3 cellular contexts compared by ENCODE assay signal in the genomic region with DNA sequence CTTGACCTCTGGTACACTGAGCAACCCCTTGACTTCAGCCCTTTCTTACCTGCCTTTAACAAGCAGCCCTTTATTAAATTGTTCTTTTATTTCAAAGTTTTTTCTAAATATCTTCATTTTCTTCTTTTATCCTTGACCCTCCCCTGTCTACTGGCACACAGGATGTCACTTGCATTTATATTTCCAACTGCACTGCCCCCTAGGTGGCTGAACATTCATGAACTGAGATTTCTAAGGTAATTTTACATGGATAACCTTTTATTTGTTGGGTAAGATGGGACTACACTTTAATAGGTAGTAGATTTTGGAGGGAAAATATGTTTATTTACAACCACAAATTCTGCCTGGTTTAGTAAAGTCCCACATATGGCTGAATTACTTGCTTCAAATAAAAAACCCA.
TF ChIP-seq lines count a peak whose summit lies in the region.

No MANE protein-coding gene starts in this region.

TF ChIP-seq in SK-N-SH, 30 proteins besides CTCF, POLR2A, EP300 and RAD21:
- TF ChIP-seq CHD2 (IDR thresholded peaks at IDR 0.05; ENCODE audit: low read length, partially characterized antibody) = no peak
- TF ChIP-seq TCF12 (IDR thresholded peaks at IDR 0.05) = no peak
- no peak for TF ChIP-seq RCOR1 (IDR thresholded peaks at IDR 0.05; ENCODE audit: low read length)
- TF ChIP-seq, protein P1, sequence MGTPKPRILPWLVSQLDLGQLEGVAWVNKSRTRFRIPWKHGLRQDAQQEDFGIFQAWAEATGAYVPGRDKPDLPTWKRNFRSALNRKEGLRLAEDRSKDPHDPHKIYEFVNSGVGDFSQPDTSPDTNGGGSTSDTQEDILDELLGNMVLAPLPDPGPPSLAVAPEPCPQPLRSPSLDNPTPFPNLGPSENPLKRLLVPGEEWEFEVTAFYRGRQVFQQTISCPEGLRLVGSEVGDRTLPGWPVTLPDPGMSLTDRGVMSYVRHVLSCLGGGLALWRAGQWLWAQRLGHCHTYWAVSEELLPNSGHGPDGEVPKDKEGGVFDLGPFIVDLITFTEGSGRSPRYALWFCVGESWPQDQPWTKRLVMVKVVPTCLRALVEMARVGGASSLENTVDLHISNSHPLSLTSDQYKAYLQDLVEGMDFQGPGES (IDR thresholded peaks at IDR 0.05; ENCODE audit: low read depth, low read length) = no peak
- TF ChIP-seq TEAD4 (IDR thresholded peaks at IDR 0.05; ENCODE audit: borderline replicate concordance, insufficient read depth) = no peak
- TF ChIP-seq, protein P2, sequence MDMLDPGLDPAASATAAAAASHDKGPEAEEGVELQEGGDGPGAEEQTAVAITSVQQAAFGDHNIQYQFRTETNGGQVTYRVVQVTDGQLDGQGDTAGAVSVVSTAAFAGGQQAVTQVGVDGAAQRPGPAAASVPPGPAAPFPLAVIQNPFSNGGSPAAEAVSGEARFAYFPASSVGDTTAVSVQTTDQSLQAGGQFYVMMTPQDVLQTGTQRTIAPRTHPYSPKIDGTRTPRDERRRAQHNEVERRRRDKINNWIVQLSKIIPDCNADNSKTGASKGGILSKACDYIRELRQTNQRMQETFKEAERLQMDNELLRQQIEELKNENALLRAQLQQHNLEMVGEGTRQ (IDR thresholded peaks at IDR 0.05; ENCODE audit: borderline replicate concordance, low read depth, low read length) = no peak
- TF ChIP-seq POLR2AphosphoS5 (IDR thresholded peaks at IDR 0.05; ENCODE audit: low read depth, low read length) = no peak
- no peak for TF ChIP-seq ELF1 (IDR thresholded peaks at IDR 0.05)
- no peak for TF ChIP-seq USF1 (IDR thresholded peaks at IDR 0.05; ENCODE audit: borderline replicate concordance, low read depth)
- TF ChIP-seq MEF2A (IDR thresholded peaks at IDR 0.05; ENCODE audit: borderline replicate concordance, low read depth) = no peak
- TF ChIP-seq RXRA (IDR thresholded peaks at IDR 0.05; ENCODE audit: borderline replicate concordance, low read depth) = no peak
- TF ChIP-seq MXI1 (IDR thresholded peaks at IDR 0.05; ENCODE audit: low read depth, low read length) = no peak
- TF ChIP-seq EZH2phosphoT487 (IDR thresholded peaks at IDR 0.05; ENCODE audit: borderline replicate concordance, low read depth) = no peak
- no peak for TF ChIP-seq TAF1 (IDR thresholded peaks at IDR 0.05; ENCODE audit: borderline replicate concordance, low read depth, low read length)

TF ChIP-seq in SK-N-SH treated with all-trans-retinoic acid at 6 μM for 48 hours, 23 proteins besides CTCF, POLR2A, EP300 and RAD21:
- TF ChIP-seq BACH2 (CRISPR knock-in tag; IDR thresholded peaks at IDR 0.05; ENCODE audit: borderline replicate concordance) (no peak), PPARA (CRISPR knock-in tag; IDR thresholded peaks at IDR 0.05; ENCODE audit: borderline replicate concordance) (no peak), GLIS3 (CRISPR knock-in tag; IDR thresholded peaks at IDR 0.05) (no peak), ZFP30 (CRISPR knock-in tag; IDR thresholded peaks at IDR 0.05) (no peak), CSRNP3 (CRISPR knock-in tag; IDR thresholded peaks at IDR 0.05) (no peak), ISL1 (CRISPR knock-in tag; IDR thresholded peaks at IDR 0.05) (no peak), ZNF70 (CRISPR knock-in tag; IDR thresholded peaks at IDR 0.05) (no peak), ESRRG (CRISPR knock-in tag; IDR thresholded peaks at IDR 0.05) (no peak), ZFP3 (CRISPR knock-in tag; IDR thresholded peaks at IDR 0.05) (no peak), PATZ1 (CRISPR knock-in tag; IDR thresholded peaks at IDR 0.05; ENCODE audit: borderline replicate concordance) (no peak), TSHZ2 (CRISPR knock-in tag; IDR thresholded peaks at IDR 0.05) (no peak), RARB (CRISPR knock-in tag; IDR thresholded peaks at IDR 0.05) (no peak), CSDC2 (CRISPR knock-in tag; IDR thresholded peaks at IDR 0.05) (no peak), ARNTL (CRISPR knock-in tag; IDR thresholded peaks at IDR 0.05; ENCODE audit: borderline replicate concordance, low read depth) (no peak), OSR1 (CRISPR knock-in tag; IDR thresholded peaks at IDR 0.05) (no peak)

TF ChIP-seq in HCT116, 20 proteins besides CTCF, POLR2A, EP300 and RAD21:
- no peak for TF ChIP-seq SIN3A (IDR thresholded peaks at IDR 0.05; ENCODE audit: low read depth)
- no peak for TF ChIP-seq CEBPB (IDR thresholded peaks at IDR 0.05; ENCODE audit: low read depth)
- no peak for TF ChIP-seq CBX3 (IDR thresholded peaks at IDR 0.05; ENCODE audit: low read depth)
- no peak for TF ChIP-seq ATF3 (IDR thresholded peaks at IDR 0.05)
- no peak for TF ChIP-seq YY1 (IDR thresholded peaks at IDR 0.05; ENCODE audit: extremely low read depth, insufficient replicate concordance, low read depth, low read length)
